Comparison of ENCODE assay signal across 1 cellular context in the genomic region with DNA sequence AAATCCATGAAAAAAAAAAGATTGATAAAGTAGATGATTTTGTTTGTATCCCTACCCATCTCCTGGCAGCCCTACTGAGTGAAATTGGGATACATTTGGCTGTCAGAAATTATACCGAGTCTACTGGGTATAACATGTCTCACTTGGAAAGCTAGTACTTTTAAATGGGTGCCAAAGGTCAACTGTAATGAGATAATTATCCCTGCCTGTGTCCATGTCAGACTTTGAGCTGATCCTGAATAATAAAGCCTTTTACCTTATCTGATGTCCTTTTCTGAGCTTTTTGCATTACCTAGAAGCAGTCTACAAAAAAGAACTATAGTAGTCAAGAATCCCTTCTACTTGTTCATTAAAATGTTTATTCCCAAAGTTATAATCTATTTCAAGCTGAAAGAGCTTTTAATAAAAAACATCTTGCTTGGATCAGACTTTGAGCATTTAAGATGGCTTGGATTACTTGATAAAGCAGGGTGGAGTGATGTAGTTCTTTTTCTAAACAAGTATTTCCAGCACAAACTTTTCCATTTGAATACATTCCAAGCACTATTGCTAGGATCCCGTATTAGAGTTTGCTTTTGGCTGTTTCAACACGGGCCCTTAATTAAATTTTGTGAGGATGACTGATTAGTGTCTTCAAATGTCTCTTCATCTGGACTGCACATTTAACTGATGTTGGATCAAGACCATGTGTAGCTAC.
TF ChIP-seq lines count a peak whose summit lies in the region.

No MANE protein-coding gene starts in this region.

TF ChIP-seq in WTC11, 78 proteins besides CTCF, POLR2A, EP300 and RAD21 (continued from another document):
- TF ChIP-seq MYBL2 (CRISPR knock-in tag; IDR thresholded peaks at IDR 0.05) (no peak), OVOL2 (CRISPR knock-in tag; IDR thresholded peaks at IDR 0.05; ENCODE audit: borderline replicate concordance) (no peak), SOX15 (CRISPR knock-in tag; IDR thresholded peaks at IDR 0.05) (no peak), JUN (CRISPR knock-in tag; IDR thresholded peaks at IDR 0.05) (no peak), FOXP4 (CRISPR knock-in tag; IDR thresholded peaks at IDR 0.05) (no peak), ZNF396 (CRISPR knock-in tag; IDR thresholded peaks at IDR 0.05; ENCODE audit: borderline replicate concordance) (no peak), ELF4 (CRISPR knock-in tag; IDR thresholded peaks at IDR 0.05; ENCODE audit: low read depth) (no peak)
- TF ChIP-seq, protein P1, sequence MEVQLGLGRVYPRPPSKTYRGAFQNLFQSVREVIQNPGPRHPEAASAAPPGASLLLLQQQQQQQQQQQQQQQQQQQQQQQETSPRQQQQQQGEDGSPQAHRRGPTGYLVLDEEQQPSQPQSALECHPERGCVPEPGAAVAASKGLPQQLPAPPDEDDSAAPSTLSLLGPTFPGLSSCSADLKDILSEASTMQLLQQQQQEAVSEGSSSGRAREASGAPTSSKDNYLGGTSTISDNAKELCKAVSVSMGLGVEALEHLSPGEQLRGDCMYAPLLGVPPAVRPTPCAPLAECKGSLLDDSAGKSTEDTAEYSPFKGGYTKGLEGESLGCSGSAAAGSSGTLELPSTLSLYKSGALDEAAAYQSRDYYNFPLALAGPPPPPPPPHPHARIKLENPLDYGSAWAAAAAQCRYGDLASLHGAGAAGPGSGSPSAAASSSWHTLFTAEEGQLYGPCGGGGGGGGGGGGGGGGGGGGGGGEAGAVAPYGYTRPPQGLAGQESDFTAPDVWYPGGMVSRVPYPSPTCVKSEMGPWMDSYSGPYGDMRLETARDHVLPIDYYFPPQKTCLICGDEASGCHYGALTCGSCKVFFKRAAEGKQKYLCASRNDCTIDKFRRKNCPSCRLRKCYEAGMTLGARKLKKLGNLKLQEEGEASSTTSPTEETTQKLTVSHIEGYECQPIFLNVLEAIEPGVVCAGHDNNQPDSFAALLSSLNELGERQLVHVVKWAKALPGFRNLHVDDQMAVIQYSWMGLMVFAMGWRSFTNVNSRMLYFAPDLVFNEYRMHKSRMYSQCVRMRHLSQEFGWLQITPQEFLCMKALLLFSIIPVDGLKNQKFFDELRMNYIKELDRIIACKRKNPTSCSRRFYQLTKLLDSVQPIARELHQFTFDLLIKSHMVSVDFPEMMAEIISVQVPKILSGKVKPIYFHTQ (CRISPR knock-in tag; IDR thresholded peaks at IDR 0.05): no peak
